1 cellular context compared by ENCODE assay signal in genomic region chrX:7107968-7108480, GRCh38.
TF ChIP-seq lines count a peak whose summit lies in the region.

No MANE protein-coding gene starts in this region.

TF ChIP-seq in H1, 55 proteins besides CTCF, POLR2A, EP300 and RAD21:
- no peak for TF ChIP-seq NANOG (IDR thresholded peaks at IDR 0.05; ENCODE audit: insufficient read depth, low read depth, low read length, poor library complexity, severe bottlenecking)
- no peak for TF ChIP-seq CBX5 (IDR thresholded peaks at IDR 0.05; ENCODE audit: low read depth, low read length)
- TF ChIP-seq JUN (IDR thresholded peaks at IDR 0.05; ENCODE audit: low read depth, low read length): no peak
- TF ChIP-seq RBBP5 (IDR thresholded peaks at IDR 0.05; ENCODE audit: borderline replicate concordance, low read depth, low read length): no peak
- no peak for TF ChIP-seq TBP (IDR thresholded peaks at IDR 0.05; ENCODE audit: low read depth, low read length)
- TF ChIP-seq SIN3A (conservative IDR thresholded peaks at IDR 0.05 in 1 of 2, IDR thresholded peaks at IDR 0.05 in 1 of 2; ENCODE audit: low read depth in 1 of 2, low read length in 2 of 2): no peak
- TF ChIP-seq KDM4A (IDR thresholded peaks at IDR 0.05; ENCODE audit: low read depth, low read length, severe bottlenecking): no peak
- no peak for TF ChIP-seq KDM5A (IDR thresholded peaks at IDR 0.05; ENCODE audit: low read length)
- TF ChIP-seq ATF2 (IDR thresholded peaks at IDR 0.05; ENCODE audit: low read length): no peak
- TF ChIP-seq SP4 (IDR thresholded peaks at IDR 0.05; ENCODE audit: low read length): no peak
- TF ChIP-seq E2F6 (IDR thresholded peaks at IDR 0.05): no peak
- TF ChIP-seq ASH2L (IDR thresholded peaks at IDR 0.05; ENCODE audit: low read length): no peak
- TF ChIP-seq CBX8 (IDR thresholded peaks at IDR 0.05; ENCODE audit: borderline replicate concordance, low read depth, low read length): no peak
- TF ChIP-seq CHD1 (IDR thresholded peaks at IDR 0.05; ENCODE audit: low read depth, low read length): no peak
- no peak for TF ChIP-seq SIRT6 (IDR thresholded peaks at IDR 0.05; ENCODE audit: low read length)
- no peak for TF ChIP-seq FOSL1 (IDR thresholded peaks at IDR 0.05; ENCODE audit: insufficient read depth, low read depth, low read length)
- TF ChIP-seq MAFK (IDR thresholded peaks at IDR 0.05; ENCODE audit: low read depth, low read length): no peak
- TF ChIP-seq SIX5 (IDR thresholded peaks at IDR 0.05; ENCODE audit: low read depth, low read length): no peak
